ENCODE assay signal across 8 cellular contexts in genomic region chr4:82373816-82374740, GRCh38. TPM values are rescaled to one million over a fixed set of nuclear protein-coding genes. Genes with fewer than 3 reads are reported as not detected.
DNase-seq lines count a peak whose midpoint lies in the region; ATAC-seq and TF ChIP-seq lines count a peak whose summit lies in the region.

Gene HNRNPD, minus strand, starts transcription at chr4:82373991. Its CDS starts 313 bp downstream, at chr4:82373678.

- TF ChIP-seq POLR2A in prostate gland (IDR thresholded peaks at IDR 0.05) = peak; percentile 66

- H3K36me3 ChIP-seq in prostate gland (no peaks in the 10 kb centered on the region), urinary bladder (ENCODE audit: insufficient read depth) (no peaks in the 10 kb centered on the region)

- H3K4me1 ChIP-seq in prostate gland (replicated peaks) (peaks cover 2% of the 10 kb centered on the region), urinary bladder (ENCODE audit: insufficient read depth) (no peaks in the 10 kb centered on the region)

- intact Hi-C loops in left ventricle myocardium superior (cut with micrococcal nuclease) = no loop called here
- intact Hi-C loops in prostate gland (cut with DNase I) = loop anchor here (2.0 to 10.0 kb wide), 5 partner anchors 55 to 908 kb away; partner anchors contain the start of genes COPS4, COQ2 and SEC31A

- no peaks in the 10 kb centered on the region for H3K27me3 ChIP-seq in prostate gland (replicated peaks; ENCODE audit: insufficient read depth)

- peak in 3 of 4 experiments; percentile 9 to 35 (median 29) for TF ChIP-seq CTCF in prostate gland (IDR thresholded peaks at IDR 0.05)

- peak; percentile 93 for ATAC-seq in GM18498 (IDR thresholded peaks at IDR 0.05; ENCODE audit: unreplicated experiment)
- peak; percentile 96 for ATAC-seq in HG02938 (IDR thresholded peaks at IDR 0.05; ENCODE audit: unreplicated experiment)
- ATAC-seq in left ventricle myocardium superior = peak; percentile 92

- H3K27ac ChIP-seq in angular gyrus (ENCODE audit: low read depth, low read length) (peak within 1 kb of the TSS; percentile 95), prostate gland (peak within 1 kb of the TSS; percentile 99 to 100), urinary bladder (ENCODE audit: low read depth) (peak within 1 kb of the TSS; percentile 98)

- peak within 1 kb of the TSS; percentile 97 to 100 for H3K4me3 ChIP-seq in prostate gland
- peak within 1 kb of the TSS; percentile 73 for H3K4me3 ChIP-seq in urinary bladder (ENCODE audit: low read depth, low read length)

- H3K9me3 ChIP-seq in prostate gland = no peaks in the 10 kb centered on the region

- WGBS in prostate gland = under 1% methylated on average over 85 of the region's 85 CpGs
- under 1% methylated on average over 85 of the region's 85 CpGs for WGBS in urinary bladder

- DNase-seq in NCI-H187 (lab: John Stamatoyannopoulos, UW) (peak; percentile 97 to 99), T-helper 2 cell (peak; percentile 73 to 99 (median 85)), left ventricle myocardium superior (peak; percentile 98), prostate gland (ENCODE audit: low spot score) (peak; percentile 98)

RNA-seq across cellular contexts. Expression of gene HNRNPD, which starts in this region (rescaled TPM):
- total RNA-seq in left ventricle myocardium superior (113 TPM), prostate gland (10 to 100 TPM; 48.7 to 87.3 TPM), urinary bladder (93.1 TPM)
- 171 TPM for polyA plus RNA-seq in urinary bladder

Comparison
In these comparisons a context has a peak if more than half of its experiments do, and no peak if none do; other contexts are left out.
1. Peak in every context shown above with its lines: DNase-seq, ATAC-seq, H3K4me3 ChIP-seq and H3K27ac ChIP-seq.